ENCODE assay signal across 28 cellular contexts in the genomic region with DNA sequence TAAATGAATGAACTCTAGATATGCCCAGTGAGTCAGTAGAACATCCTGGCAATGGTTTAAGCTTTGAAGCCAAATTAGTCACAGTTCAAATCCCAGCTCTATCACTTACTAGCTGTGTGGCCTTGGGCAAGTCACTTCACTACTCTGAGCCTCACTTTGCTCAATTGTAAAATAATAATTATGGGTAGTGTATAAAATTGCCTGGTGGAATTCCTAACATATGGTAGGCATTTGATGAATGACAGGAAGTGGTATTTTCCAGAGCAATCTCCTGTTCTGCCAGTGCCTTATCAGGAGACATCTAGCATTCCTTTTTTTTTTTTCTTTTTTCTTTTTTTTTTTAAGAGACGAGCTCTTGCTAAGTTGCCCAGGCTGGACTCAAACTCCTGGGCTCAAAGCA. TPM values are rescaled to one million over a fixed set of nuclear protein-coding genes. Genes with fewer than 3 reads are reported as not detected.
"Had no signal": no experiment of that assay in that cellular context is flagged by ENCODE, and none has a peak within 500 bp of the region (broad histone marks: within the 10 kb centered on the region; RNA-seq: fewer than 3 reads in every experiment).

No MANE protein-coding gene starts in this region.

- H2AFZ ChIP-seq: hepatocyte had no signal

- H3K36me3 ChIP-seq: breast epithelium, SJCRH30, suprapubic skin had no signal

- H3K27ac Mint-ChIP-seq: activated CD4-positive, alpha-beta memory T cell treated with anti-CD3 and anti-CD28 coated beads for 36 hours; activated naive CD8-positive, alpha-beta T cell treated with anti-CD3 and anti-CD28 coated beads for 36 hours; effector memory CD8-positive, alpha-beta T cell; T-cell; type B pancreatic cell had no signal

- H3K79me2 ChIP-seq: hepatocyte had no signal

- H3K4me3 Mint-ChIP-seq: activated CD4-positive, alpha-beta memory T cell treated with anti-CD3 and anti-CD28 coated beads for 36 hours; activated naive CD8-positive, alpha-beta T cell treated with anti-CD3 and anti-CD28 coated beads for 36 hours; effector memory CD8-positive, alpha-beta T cell; naive thymus-derived CD8-positive, alpha-beta T cell; T-cell; type B pancreatic cell had no signal

- H3K9me3 Mint-ChIP-seq: activated CD4-positive, alpha-beta memory T cell treated with anti-CD3 and anti-CD28 coated beads for 36 hours; activated naive CD8-positive, alpha-beta T cell treated with anti-CD3 and anti-CD28 coated beads for 36 hours; effector memory CD8-positive, alpha-beta T cell; naive thymus-derived CD8-positive, alpha-beta T cell; T-cell; type B pancreatic cell had no signal

- H3K4me1 Mint-ChIP-seq: T-cell had no signal

- ATAC-seq: effector memory CD8-positive, alpha-beta T cell; gastroesophageal sphincter; naive thymus-derived CD8-positive, alpha-beta T cell; T-cell had no signal

- H3K27ac ChIP-seq: breast epithelium, epithelial cell of prostate, gastroesophageal sphincter, hepatocyte, SJCRH30, suprapubic skin, VCaP had no signal

- H3K4me1 ChIP-seq: breast epithelium, SJCRH30 had no signal

- DNase-seq: activated CD4-positive, alpha-beta memory T cell treated with anti-CD3 and anti-CD28 coated beads for 36 hours; activated CD4-positive, alpha-beta T cell treated with anti-CD3 and anti-CD28 coated beads for 1 hour; activated gamma-delta T cell; activated naive CD8-positive, alpha-beta T cell treated with anti-CD3 and anti-CD28 coated beads for 36 hours; activated T-cell treated with anti-CD3 and anti-CD28 coated beads, Interleukin-2, amount 50 U/mL, for 48 hours; cerebellar nuclear complex; effector memory CD8-positive, alpha-beta T cell; kidney glomerular epithelial cell; mesenchymal stem cell; naive thymus-derived CD8-positive, alpha-beta T cell; SJCRH30; small intestine; stimulated activated CD4-positive, alpha-beta T cell treated with anti-CD3 and anti-CD28 coated beads, Interleukin-4, amount 100 ng/mL, for 24 hours; stimulated activated naive CD4-positive, alpha-beta T cell treated with Interleukin-2 at 50 U/mL for 16 hours; T-cell; T1000 had no signal

- H3K9me3 ChIP-seq: breast epithelium, gastroesophageal sphincter, SJCRH30, suprapubic skin had no signal

- H3K4me3 ChIP-seq: breast epithelium, gastroesophageal sphincter, hepatocyte, SJCRH30, suprapubic skin had no signal

- H3K4me2 ChIP-seq: hepatocyte had no signal

- H3K36me3 Mint-ChIP-seq: activated CD4-positive, alpha-beta memory T cell treated with anti-CD3 and anti-CD28 coated beads for 36 hours; activated naive CD8-positive, alpha-beta T cell treated with anti-CD3 and anti-CD28 coated beads for 36 hours; naive thymus-derived CD8-positive, alpha-beta T cell; T-cell; type B pancreatic cell had no signal

- FAIRE-seq: small intestine had no signal

RNA-seq across cellular contexts. Expression of a gene that starts 13.0 kb away (rescaled TPM):
- total RNA-seq: naive thymus-derived CD8-positive, alpha-beta T cell; SJCRH30 had no signal
- polyA plus RNA-seq: naive thymus-derived CD8-positive, alpha-beta T cell had no signal

RNA-seq across cellular contexts. Expression of a gene that starts 36.9 kb away (rescaled TPM):
- total RNA-seq: activated CD4-positive, alpha-beta memory T cell treated with anti-CD3 and anti-CD28 coated beads for 36 hours; activated naive CD8-positive, alpha-beta T cell treated with anti-CD3 and anti-CD28 coated beads for 36 hours; naive thymus-derived CD8-positive, alpha-beta T cell; SJCRH30 had no signal
- polyA plus RNA-seq: aorta; naive thymus-derived CD8-positive, alpha-beta T cell had no signal

RNA-seq across cellular contexts. Expression of a gene that starts 52.8 kb away (rescaled TPM):
- total RNA-seq: activated naive CD8-positive, alpha-beta T cell treated with anti-CD3 and anti-CD28 coated beads for 36 hours; breast epithelium; fibroblast of lung; liver; mucosa of gallbladder; posterior vena cava; SJCRH30; suprapubic skin had no signal
- polyA plus RNA-seq: aorta, fibroblast of lung, hepatocyte had no signal
